Comparison of ENCODE assay signal across 18 cellular contexts in the genomic region with DNA sequence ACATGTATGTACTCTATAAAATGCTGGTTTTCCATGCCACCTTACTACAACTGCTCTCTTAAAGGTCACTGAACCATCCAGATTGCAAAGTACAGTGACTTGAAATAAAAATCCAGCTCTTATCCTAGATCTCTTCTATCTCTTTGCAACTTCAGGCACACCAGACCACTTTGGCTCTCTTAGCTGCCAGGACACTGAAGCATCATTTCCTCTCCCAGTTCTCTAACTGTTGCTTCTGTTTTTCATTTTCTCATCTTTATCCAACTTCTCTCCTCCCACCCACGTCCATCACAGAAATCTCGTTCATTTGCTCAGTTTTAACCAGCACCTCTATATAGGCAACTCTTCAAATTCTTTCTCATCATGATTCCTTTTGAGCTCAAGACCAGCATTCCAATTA.
A peak's percentile ranks its signal among the peaks of the same experiment; 100 is the strongest.
DNase-seq lines count a peak whose midpoint lies in the region; ATAC-seq, FAIRE-seq and TF ChIP-seq lines count a peak whose summit lies in the region.
"Had no signal": no experiment of that assay in that cellular context is flagged by ENCODE, and none has a peak within 500 bp of the region (broad histone marks: within the 10 kb centered on the region; RNA-seq: fewer than 3 reads in every experiment).

No MANE protein-coding gene starts in this region.

- WGBS in urinary bladder, result 34% methylated on average over 2 of the region's 2 CpGs

- ATAC-seq in left ventricle myocardium superior (peak; percentile 5), HG02678 (IDR thresholded peaks at IDR 0.05; ENCODE audit: unreplicated experiment) (no peak)
- ATAC-seq: activated CD8-positive, alpha-beta T cell treated with anti-CD3 and anti-CD28 coated beads for 36 hours had no signal

- H3K79me2 ChIP-seq in osteoblast (ENCODE audit: insufficient read depth, low read length), result peaks cover 90% of the 10 kb centered on the region

- H3K4me2 ChIP-seq in osteoblast (ENCODE audit: insufficient read depth, low read length), result no peak overlapping the region

- intact Hi-C loops in left ventricle myocardium superior (cut with micrococcal nuclease), result no loop called here
- intact Hi-C loops in cardiac septum (cut with DNase I), result loop anchor here (5.0 kb wide), 1 partner anchor 133 kb away; no protein-coding TSS in a partner anchor

- peaks cover 77% of the 10 kb centered on the region for H3K36me3 ChIP-seq in osteoblast (ENCODE audit: insufficient read depth, low read length)
- H3K36me3 ChIP-seq in urinary bladder (ENCODE audit: insufficient read depth), result no peaks in the 10 kb centered on the region

- DNase-seq in left ventricle myocardium superior (no peak), cardiac septum (ENCODE audit: low spot score) (no peak), coronary artery (ENCODE audit: low spot score) (no peak), osteoblast (ENCODE audit: insufficient read length, low spot score, missing footprints) (peak; percentile 46), NCI-H748 (lab: John Stamatoyannopoulos, UW; ENCODE audit: unreplicated experiment) (no peak), H54 (ENCODE audit: insufficient read length, low spot score) (no peak)
- DNase-seq: activated CD8-positive, alpha-beta T cell treated with anti-CD3 and anti-CD28 coated beads for 36 hours; COR-L47; EL; NCI-H1417; NCI-H82; occipital lobe; T-helper 1 cell had no signal

- H2AFZ ChIP-seq in osteoblast (ENCODE audit: low read length), result no peak overlapping the region

- H3K4me1 ChIP-seq in osteoblast (ENCODE audit: insufficient read depth, low read length), result peaks cover 78% of the 10 kb centered on the region
- H3K4me1 ChIP-seq in urinary bladder (ENCODE audit: insufficient read depth), result peaks cover 2% of the 10 kb centered on the region

- TF ChIP-seq CTCF in coronary artery (IDR thresholded peaks at IDR 0.05), result no peak
- no peak for TF ChIP-seq CTCF in osteoblast (IDR thresholded peaks at IDR 0.05; ENCODE audit: extremely low read depth, low read depth, low read length)

- H3K9me3 ChIP-seq in osteoblast (ENCODE audit: low read depth, low read length), result no peaks in the 10 kb centered on the region

- no peak for FAIRE-seq in H54 (lab: Jason Lieb, UNC)
- FAIRE-seq: frontal cortex had no signal

- H3K27ac ChIP-seq in coronary artery (peak overlapping the region; percentile 63 to 70), osteoblast (ENCODE audit: low read depth, low read length) (peak overlapping the region; percentile 47), urinary bladder (ENCODE audit: low read depth) (peak overlapping the region; percentile 74)
- H3K27ac ChIP-seq: HL-60 had no signal

- H3K27me3 ChIP-seq in osteoblast (ENCODE audit: insufficient read depth, low read length), result no peaks in the 10 kb centered on the region

- no peak for TF ChIP-seq POLR2A in H54 (IDR thresholded peaks at IDR 0.05; ENCODE audit: low read depth, low read length)

- H3K4me3 ChIP-seq in coronary artery (no peak overlapping the region), osteoblast (ENCODE audit: insufficient read depth, low read length) (no peak overlapping the region), urinary bladder (ENCODE audit: low read depth, low read length) (no peak overlapping the region)
- H3K4me3 ChIP-seq: skin epidermis had no signal

- H4K20me1 ChIP-seq in osteoblast (ENCODE audit: insufficient read depth, low read length), result peaks cover under 1% of the 10 kb centered on the region
